ENCODE assay signal across 8 cellular contexts in genomic region chr17:7884581-7885356, GRCh38. TPM values are rescaled to one million over a fixed set of nuclear protein-coding genes. Genes with fewer than 3 reads are reported as not detected.
DNase-seq lines count a peak whose midpoint lies in the region; ATAC-seq and TF ChIP-seq lines count a peak whose summit lies in the region.

No MANE protein-coding gene starts in this region.

- DNase-seq in Peyer's patch: peak; percentile 22 to 65 (median 50)
- DNase-seq in ascending aorta (ENCODE audit: low spot score in 2 of 2): no peak
- peak; percentile 56 for DNase-seq in left kidney (ENCODE audit: low read depth, low spot score)
- DNase-seq in stimulated activated CD8-positive, alpha-beta memory T cell treated with anti-CD3 and anti-CD28 coated beads, Interleukin-4, amount 100 ng/mL, for 48 hours: peak; percentile 50
- no peak for DNase-seq in AG08395 (ENCODE audit: low spot score)
- no peak for DNase-seq in NCI-H1092 treated with DMSO at 0.1 percent for 48 hours (lab: John Stamatoyannopoulos, UW)

- H3K4me3 ChIP-seq in Peyer's patch (peak overlapping the region; percentile 62 to 89 (median 82)), ascending aorta (peak overlapping the region; percentile 77 to 95)

- no peaks in the 10 kb centered on the region for H3K9me3 ChIP-seq in Peyer's patch
- H3K9me3 ChIP-seq in ascending aorta: no peaks in the 10 kb centered on the region

- ATAC-seq in HG03135 (IDR thresholded peaks at IDR 0.05; ENCODE audit: unreplicated experiment): no peak

- H3K4me1 ChIP-seq in Peyer's patch: peaks cover 0 to 64% (median 12%) of the 10 kb centered on the region in 4 donors
- H3K4me1 ChIP-seq in ascending aorta: peaks cover 18 to 25% of the 10 kb centered on the region in 2 donors

- TF ChIP-seq CTCF in Peyer's patch (IDR thresholded peaks at IDR 0.05) (no peak), ascending aorta (IDR thresholded peaks at IDR 0.05) (no peak)

- TF ChIP-seq POLR2A in GM19099 (IDR thresholded peaks at IDR 0.05; ENCODE audit: extremely low read depth, insufficient read length, low read depth) (peak; percentile 17), Peyer's patch (IDR thresholded peaks at IDR 0.05) (no peak)

- H3K36me3 ChIP-seq in Peyer's patch (peaks cover 0 to 8% (median 0%) of the 10 kb centered on the region in 3 donors), ascending aorta (peaks cover 0 to 6% of the 10 kb centered on the region in 2 donors)

- H3K27me3 ChIP-seq in Peyer's patch: no peaks in the 10 kb centered on the region
- no peaks in the 10 kb centered on the region for H3K27me3 ChIP-seq in ascending aorta

- intact Hi-C loops in ascending aorta (cut with DNase I): no loop called here

- H3K27ac ChIP-seq in Peyer's patch: peak overlapping the region; percentile 89 to 96 (median 94)
- peak overlapping the region; percentile 90 to 91 for H3K27ac ChIP-seq in ascending aorta

RNA-seq across cellular contexts. Expression of gene CHD3, which starts 3.8 kb away (rescaled TPM):
- total RNA-seq in Peyer's patch (10 to 100 TPM; 36.1 to 99.9 (median 45.1) TPM), ascending aorta (102 TPM)

RNA-seq across cellular contexts. Expression of gene CYB5D1, which starts 27.0 kb away (rescaled TPM):
- 1 to 10 TPM; 3.3 to 5.1 (median 4.2) TPM for total RNA-seq in Peyer's patch
- 0.21 TPM for total RNA-seq in ascending aorta

RNA-seq across cellular contexts. Expression of gene NAA38, which starts 27.4 kb away (rescaled TPM):
- total RNA-seq in Peyer's patch: 10 to 100 TPM; 28.6 to 75.8 (median 47.8) TPM
- total RNA-seq in ascending aorta: 59.0 TPM

RNA-seq across cellular contexts. Expression of gene TMEM88, which starts 29.9 kb away (rescaled TPM):
- 10 to 100 TPM in 3 of 4 donors, 1 to 10 TPM in 1; 3.4 to 29.7 (median 12.9) TPM for total RNA-seq in Peyer's patch
- 223 TPM for total RNA-seq in ascending aorta

RNA-seq across cellular contexts. Expression of gene RNF227, which starts 31.3 kb away (rescaled TPM):
- total RNA-seq in Peyer's patch (1 to 10 TPM in 3 of 4 donors, not detected in 1; 1.2 to 5.1 (median 1.6) TPM), ascending aorta (0.32 TPM)

Comparison
In these comparisons a context has a peak if more than half of its experiments do, and no peak if none do; other contexts are left out.
1. DNase-seq: peak in Peyer's patch (3 of 3), left kidney (single experiment) and stimulated activated CD8-positive, alpha-beta memory T cell treated with anti-CD3 and anti-CD28 coated beads, Interleukin-4, amount 100 ng/mL, for 48 hours (single experiment); none in ascending aorta (0 of 2), AG08395 (single experiment) and NCI-H1092 treated with DMSO at 0.1 percent for 48 hours (single experiment).